ENCODE assay signal across 19 cellular contexts in genomic region chr3:50562866-50563265, GRCh38. TPM values are rescaled to one million over a fixed set of nuclear protein-coding genes. Genes with fewer than 3 reads are reported as not detected.
DNase-seq lines count a peak whose midpoint lies in the region; TF ChIP-seq lines count a peak whose summit lies in the region.
"Had no signal": no experiment of that assay in that cellular context is flagged by ENCODE, and none has a peak within 500 bp of the region (broad histone marks: within the 10 kb centered on the region; RNA-seq: fewer than 3 reads in every experiment).

No MANE protein-coding gene starts in this region.

- peaks cover 30% of the 10 kb centered on the region for H3K36me3 Mint-ChIP-seq in activated CD4-positive, alpha-beta T cell treated with anti-CD3 and anti-CD28 coated beads, Interleukin-2, amount 10 ng/mL, durations not matched to agents 24 days and 14 days (ENCODE audit: low read depth)

- no peaks in the 10 kb centered on the region for H4K20me1 ChIP-seq in mammary epithelial cell (ENCODE audit: insufficient read depth, low read length)

- no TSS peak for BruUV-seq in mammary epithelial cell (replicated peaks; lab: Mats Ljungman, UMichigan)

- H3K4me2 ChIP-seq in mammary epithelial cell (ENCODE audit: insufficient read depth, low read depth, low read length) = peak overlapping the region; percentile 43
- H3K4me2 ChIP-seq: SK-N-SH, smooth muscle cell had no signal

- dilution Hi-C loops in mammary epithelial cell (cut with HindIII; ENCODE audit: low sequenced_read_pairs) = no loop called here

- no peaks in the 10 kb centered on the region for H3K36me3 ChIP-seq in mammary epithelial cell (ENCODE audit: insufficient read depth, low read length)
- H3K36me3 ChIP-seq: ascending aorta had no signal

- H3K4me1 Mint-ChIP-seq in activated CD4-positive, alpha-beta T cell treated with anti-CD3 and anti-CD28 coated beads, Interleukin-2, amount 10 ng/mL, durations not matched to agents 24 days and 14 days = peaks cover 32% of the 10 kb centered on the region

- H3K4me1 ChIP-seq in mammary epithelial cell (ENCODE audit: insufficient read depth, low read length) = peaks cover 22% of the 10 kb centered on the region

- intact Hi-C loops in mammary epithelial cell (cut with micrococcal nuclease) = no loop called here
- intact Hi-C loops in activated CD4-positive, alpha-beta T cell treated with anti-CD3 and anti-CD28 coated beads, Interleukin-2, amount 10 ng/mL, durations not matched to agents 24 days and 14 days (cut with micrococcal nuclease) = no loop called here

- peak in 1 of 2 donors; percentile 23 for TF ChIP-seq CTCF in mammary epithelial cell (conservative IDR thresholded peaks at IDR 0.05 in 1 of 2, IDR thresholded peaks at IDR 0.05 in 1 of 2; ENCODE audit: extremely low read depth in 1 of 2, insufficient read depth in 1 of 2, low read depth in 1 of 2, low read length in 2 of 2)

- no peak overlapping the region for H2AFZ ChIP-seq in mammary epithelial cell (ENCODE audit: low read depth, low read length)

- no peaks in the 10 kb centered on the region for H3K9me3 ChIP-seq in mammary epithelial cell (replicated peaks; ENCODE audit: insufficient read depth, low read length)
- H3K9me3 ChIP-seq: ascending aorta, esophagus muscularis mucosa, SK-N-SH, tibial nerve had no signal

- H3K9me3 Mint-ChIP-seq in activated CD4-positive, alpha-beta T cell treated with anti-CD3 and anti-CD28 coated beads, Interleukin-2, amount 10 ng/mL, durations not matched to agents 24 days and 14 days = no peaks in the 10 kb centered on the region
- H3K9me3 Mint-ChIP-seq: activated T-helper 1 cell treated with anti-CD3 and anti-CD28 coated beads, Interleukin-12 subunit alpha, Interleukin-12 subunit beta, Interleukin-2, Interleukin-4 antibody, amounts not matched to agents 30 ng/mL and 10 ng/mL and 1 ng/mL, durations not matched to agents 14 hours and 24 hours and 36 hours; CD4-positive, alpha-beta T cell; stimulated activated effector memory CD8-positive, alpha-beta T cell treated with anti-CD3 and anti-CD28 coated beads, Interleukin-12 subunit alpha, Interleukin-12 subunit beta, amount 100 ng/mL, for 72 hours had no signal

- H3K4me3 Mint-ChIP-seq in activated CD4-positive, alpha-beta T cell treated with anti-CD3 and anti-CD28 coated beads, Interleukin-2, amount 10 ng/mL, durations not matched to agents 24 days and 14 days = no peak overlapping the region
- H3K4me3 Mint-ChIP-seq: activated T-helper 1 cell treated with anti-CD3 and anti-CD28 coated beads, Interleukin-12 subunit alpha, Interleukin-12 subunit beta, Interleukin-2, Interleukin-4 antibody, amounts not matched to agents 30 ng/mL and 10 ng/mL and 1 ng/mL, durations not matched to agents 14 hours and 24 hours and 36 hours; CD4-positive, alpha-beta T cell; stimulated activated effector memory CD8-positive, alpha-beta T cell treated with anti-CD3 and anti-CD28 coated beads, Interleukin-12 subunit alpha, Interleukin-12 subunit beta, amount 100 ng/mL, for 72 hours had no signal

- H3K9ac ChIP-seq in mammary epithelial cell (ENCODE audit: insufficient read depth, low read length) = no peak overlapping the region
- H3K9ac ChIP-seq: SK-N-SH had no signal

- H3K27ac Mint-ChIP-seq in activated CD4-positive, alpha-beta T cell treated with anti-CD3 and anti-CD28 coated beads, Interleukin-2, amount 10 ng/mL, durations not matched to agents 24 days and 14 days = no peak overlapping the region
- H3K27ac Mint-ChIP-seq: activated T-helper 1 cell treated with anti-CD3 and anti-CD28 coated beads, Interleukin-12 subunit alpha, Interleukin-12 subunit beta, Interleukin-2, Interleukin-4 antibody, amounts not matched to agents 30 ng/mL and 10 ng/mL and 1 ng/mL, durations not matched to agents 14 hours and 24 hours and 36 hours; CD4-positive, alpha-beta T cell had no signal

- H3K27me3 Mint-ChIP-seq in activated CD4-positive, alpha-beta T cell treated with anti-CD3 and anti-CD28 coated beads, Interleukin-2, amount 10 ng/mL, durations not matched to agents 24 days and 14 days = no peaks in the 10 kb centered on the region
- H3K27me3 Mint-ChIP-seq: CD4-positive, alpha-beta T cell had no signal

- peak overlapping the region; percentile 49 for H3K27ac ChIP-seq in mammary epithelial cell (ENCODE audit: insufficient read depth, low read depth, low read length)
- H3K27ac ChIP-seq: ascending aorta, esophagus muscularis mucosa, tibial nerve had no signal

- in situ Hi-C loops in mammary epithelial cell (cut with MboI; ENCODE audit: low sequenced_read_pairs in 2 of 2) = no loop called here

- WGBS in mammary epithelial cell (ENCODE audit: low coverage, missing lambda C conversion rate) = 0% methylated on average over 2 of the region's 2 CpGs

- DNase-seq in ELR (ENCODE audit: low read depth) (peak; percentile 91), M059J (ENCODE audit: low read depth) (peak; percentile 88), mammary epithelial cell (peak; percentile 88), kidney tubule cell (ENCODE audit: low spot score) (peak; percentile 33), hippocampal formation (lab: John Stamatoyannopoulos, UW) (no peak), SHP77 (lab: John Stamatoyannopoulos, UW) (no peak), NCI-H774 (lab: John Stamatoyannopoulos, UW) (no peak)
- DNase-seq in activated CD4-positive, alpha-beta T cell treated with anti-CD3 and anti-CD28 coated beads, Interleukin-2, amount 10 ng/mL, durations not matched to agents 24 days and 14 days = no peak
- DNase-seq: CD4-positive, alpha-beta T cell; NCI-H1436 treated with DMSO at 0.1 percent for 48 hours; NCI-H446; SK-N-SH had no signal

- no peaks in the 10 kb centered on the region for H3K79me2 ChIP-seq in mammary epithelial cell (ENCODE audit: insufficient read depth, low read length)

- no peak overlapping the region for H3K4me3 ChIP-seq in mammary epithelial cell (replicated peaks in 1 of 3; ENCODE audit: insufficient read depth in 1 of 3, low read depth in 2 of 3, low read length in 3 of 3)
- H3K4me3 ChIP-seq: ascending aorta, esophagus muscularis mucosa, K562, smooth muscle cell, tibial nerve had no signal

- CTCF ChIA-PET in mammary epithelial cell (lab: Charles Lee; ENCODE audit: low non-redundant PET) = interaction anchor here (0.6 kb wide), 1 partner anchor 937 kb away, joined by 5 read pairs; no protein-coding TSS in a partner anchor

- H3K27me3 ChIP-seq in mammary epithelial cell (ENCODE audit: insufficient read depth, low read length) = no peaks in the 10 kb centered on the region
- H3K27me3 ChIP-seq: ascending aorta, esophagus muscularis mucosa, tibial nerve had no signal

RNA-seq across cellular contexts. Expression of gene C3orf18, which starts 4.7 kb away (rescaled TPM):
- 0.05 and 2.7 TPM in 2 replicates for total RNA-seq in M059J (2014; rRNA removed; shearing (Covaris generic))
- total RNA-seq in mammary epithelial cell = 1 to 10 TPM in 1 of 2 donors, under 1 TPM in 1; 0.80 to 6.5 TPM
- polyA plus RNA-seq in mammary epithelial cell = 2.1 TPM
- not detected for polyA minus RNA-seq in mammary epithelial cell
- total RNA-seq in activated CD4-positive, alpha-beta T cell treated with anti-CD3 and anti-CD28 coated beads, Interleukin-2, amount 10 ng/mL, durations not matched to agents 24 days and 14 days = 32.6 and 35.4 TPM in 2 replicates

RNA-seq across cellular contexts. Expression of gene HEMK1, which starts 6.5 kb away (rescaled TPM):
- total RNA-seq in M059J (2014; rRNA removed; shearing (Covaris generic)) = 5.5 and 7.3 TPM in 2 replicates
- total RNA-seq in mammary epithelial cell = 10 to 100 TPM; 14.2 to 23.1 TPM
- polyA plus RNA-seq in mammary epithelial cell = 15.4 TPM
- 8.5 TPM for polyA minus RNA-seq in mammary epithelial cell
- 62.9 and 66.0 TPM in 2 replicates for total RNA-seq in activated CD4-positive, alpha-beta T cell treated with anti-CD3 and anti-CD28 coated beads, Interleukin-2, amount 10 ng/mL, durations not matched to agents 24 days and 14 days

RNA-seq across cellular contexts. Expression of gene CISH, which starts 48.7 kb away (rescaled TPM):
- total RNA-seq in M059J (2014; rRNA removed; shearing (Covaris generic)) = 0.81 and 0.99 TPM in 2 replicates
- total RNA-seq in mammary epithelial cell = 1 to 10 TPM; 1.8 to 2.8 TPM
- 3.6 TPM for polyA plus RNA-seq in mammary epithelial cell
- 8.8 TPM for polyA minus RNA-seq in mammary epithelial cell
- total RNA-seq in activated CD4-positive, alpha-beta T cell treated with anti-CD3 and anti-CD28 coated beads, Interleukin-2, amount 10 ng/mL, durations not matched to agents 24 days and 14 days = 359 and 361 TPM in 2 replicates

RNA-seq across cellular contexts. Expression of gene MAPKAPK3, which starts 54.1 kb away (rescaled TPM):
- 40.0 and 46.4 TPM in 2 replicates for total RNA-seq in M059J (2014; rRNA removed; shearing (Covaris generic))
- total RNA-seq in mammary epithelial cell = 100 to 1,000 TPM in 1 of 2 donors, 10 to 100 TPM in 1; 94.9 to 138 TPM
- 259 TPM for polyA plus RNA-seq in mammary epithelial cell
- 258 TPM for polyA minus RNA-seq in mammary epithelial cell
- total RNA-seq in activated CD4-positive, alpha-beta T cell treated with anti-CD3 and anti-CD28 coated beads, Interleukin-2, amount 10 ng/mL, durations not matched to agents 24 days and 14 days = 199 and 207 TPM in 2 replicates

RNA-seq across cellular contexts. Expression of gene CACNA2D2, which starts 59.4 kb away (rescaled TPM):
- total RNA-seq in M059J (2014; rRNA removed; shearing (Covaris generic)) = not detected in 2 replicates
- total RNA-seq in mammary epithelial cell = under 1 TPM in 1 of 2 donors, not detected in 1; 0.16 TPM
- 0.03 TPM for polyA plus RNA-seq in mammary epithelial cell
- not detected for polyA minus RNA-seq in mammary epithelial cell
- total RNA-seq in activated CD4-positive, alpha-beta T cell treated with anti-CD3 and anti-CD28 coated beads, Interleukin-2, amount 10 ng/mL, durations not matched to agents 24 days and 14 days = 0.23 and 0.62 TPM in 2 replicates

Comparison
In these comparisons a context has a peak if more than half of its experiments do, and no peak if none do; other contexts are left out.
1. DNase-seq: peak in ELR (single experiment), M059J (single experiment), mammary epithelial cell (single experiment) and kidney tubule cell (single experiment); none in hippocampal formation (0 of 2), activated CD4-positive, alpha-beta T cell treated with anti-CD3 and anti-CD28 coated beads, Interleukin-2, amount 10 ng/mL, durations not matched to agents 24 days and 14 days (single experiment), SHP77 (0 of 2) and NCI-H774 (single experiment).
2. RNA of gene CISH, which starts 48.7 kb away (total RNA-seq): 359 to 361 TPM in activated CD4-positive, alpha-beta T cell treated with anti-CD3 and anti-CD28 coated beads, Interleukin-2, amount 10 ng/mL, durations not matched to agents 24 days and 14 days; 1.8 to 2.8 TPM in mammary epithelial cell and 0.81 to 0.99 TPM in M059J; every median in the first group is over 10 times any median in the second.